In genomic region chr2:210171309-210172218, GRCh38 we compare ENCODE assay signal across 8 cellular contexts. TPM values are rescaled to one million over a fixed set of nuclear protein-coding genes. Genes with fewer than 3 reads are reported as not detected.
DNase-seq lines count a peak whose midpoint lies in the region; ATAC-seq, FAIRE-seq and TF ChIP-seq lines count a peak whose summit lies in the region.

TSS of gene KANSL1L (minus strand) at chr2:210171409. CDS start at chr2:210154582, 16,827 bp downstream.

- H2AFZ ChIP-seq in astrocyte (ENCODE audit: low read depth, low read length), result peak within 1 kb of the TSS; percentile 75

- DNase-seq in NCI-H187 treated with DMSO at 0.1 percent for 48 hours (lab: John Stamatoyannopoulos, UW) (peak; percentile 53), astrocyte (ENCODE audit: low read depth) (peak; percentile 88), hepatic stellate cell (ENCODE audit: low spot score) (peak; percentile 89), vagina (ENCODE audit: extremely low spot score in 2 of 2) (peak; percentile 97 to 99)
- DNase-seq in T-helper 2 cell treated with Interferon-gamma antibody and Interleukin-4, amounts not matched to agents 5 μg/mL and 100 μg/mL, for 36 hours (ENCODE audit: low spot score), result peak; percentile 95

- intact Hi-C loops in vagina (cut with DNase I), result loop anchor here (10.0 kb wide), 1 partner anchor 167 kb away; the partner anchor contains the start of gene RPE

- H4K20me1 ChIP-seq in astrocyte (ENCODE audit: insufficient read depth, low read length), result no peaks in the 10 kb centered on the region

- H3K4me2 ChIP-seq in astrocyte (ENCODE audit: low read length), result peak within 1 kb of the TSS; percentile 94

- FAIRE-seq in astrocyte (lab: Jason Lieb, UNC), result no peak

- H3K9ac ChIP-seq in astrocyte (ENCODE audit: low read length) (peak within 1 kb of the TSS; percentile 93), rectal smooth muscle tissue (ENCODE audit: low read length) (peak within 1 kb of the TSS; percentile 93)

- peak within 1 kb of the TSS; percentile 95 for H3K4me3 Mint-ChIP-seq in T-helper 2 cell treated with Interferon-gamma antibody and Interleukin-4, amounts not matched to agents 5 μg/mL and 100 μg/mL, for 36 hours
- peak within 1 kb of the TSS; percentile 95 for H3K4me3 Mint-ChIP-seq in astrocyte (ENCODE audit: unreplicated experiment)

- H3K79me2 ChIP-seq in astrocyte (ENCODE audit: insufficient read depth, low read length), result peaks cover 29% of the 10 kb centered on the region

- H3K4me3 ChIP-seq in astrocyte (ENCODE audit: insufficient read depth, low read depth, low read length) (peak within 1 kb of the TSS; percentile 80), rectal smooth muscle tissue (ENCODE audit: low read length) (peak within 1 kb of the TSS; percentile 95), vagina (peak within 1 kb of the TSS; percentile 92 to 98)

- H3K36me3 ChIP-seq in astrocyte (ENCODE audit: insufficient read depth, low read length), result no peaks in the 10 kb centered on the region
- no peaks in the 10 kb centered on the region for H3K36me3 ChIP-seq in rectal smooth muscle tissue (ENCODE audit: control insufficient read depth, insufficient read depth, low read length)
- H3K36me3 ChIP-seq in vagina, result no peaks in the 10 kb centered on the region

- TF ChIP-seq POLR2A in vagina (IDR thresholded peaks at IDR 0.05), result peak; percentile 71 to 95

- no peak for TF ChIP-seq CTCF in astrocyte (IDR thresholded peaks at IDR 0.05; ENCODE audit: insufficient read depth, low read depth, low read length)
- TF ChIP-seq CTCF in vagina (IDR thresholded peaks at IDR 0.05), result no peak

- peaks cover 8% of the 10 kb centered on the region for H3K4me1 ChIP-seq in astrocyte (ENCODE audit: insufficient read depth, low read length)
- H3K4me1 ChIP-seq in rectal smooth muscle tissue (ENCODE audit: control insufficient read depth, insufficient read depth, low read length), result peaks cover 18% of the 10 kb centered on the region
- peaks cover 37% of the 10 kb centered on the region for H3K4me1 ChIP-seq in vagina

- peaks cover 38% of the 10 kb centered on the region for H3K27me3 Mint-ChIP-seq in T-helper 2 cell treated with Interferon-gamma antibody and Interleukin-4, amounts not matched to agents 5 μg/mL and 100 μg/mL, for 36 hours (ENCODE audit: low read depth)
- no peaks in the 10 kb centered on the region for H3K27me3 Mint-ChIP-seq in astrocyte (ENCODE audit: low read depth, unreplicated experiment)

- H3K36me3 Mint-ChIP-seq in T-helper 2 cell treated with Interferon-gamma antibody and Interleukin-4, amounts not matched to agents 5 μg/mL and 100 μg/mL, for 36 hours (ENCODE audit: low read depth), result no peaks in the 10 kb centered on the region
- H3K36me3 Mint-ChIP-seq in astrocyte (ENCODE audit: low read depth, unreplicated experiment), result no peaks in the 10 kb centered on the region

- ATAC-seq in GM18502 (IDR thresholded peaks at IDR 0.05; ENCODE audit: poor library complexity, unreplicated experiment), result peak; percentile 72
- ATAC-seq in HG02970 (IDR thresholded peaks at IDR 0.05; ENCODE audit: low FRiP score, unreplicated experiment), result peak; percentile 75

- no peaks in the 10 kb centered on the region for H3K9me3 Mint-ChIP-seq in T-helper 2 cell treated with Interferon-gamma antibody and Interleukin-4, amounts not matched to agents 5 μg/mL and 100 μg/mL, for 36 hours
- H3K9me3 Mint-ChIP-seq in astrocyte (ENCODE audit: unreplicated experiment), result no peaks in the 10 kb centered on the region

- peaks cover 18% of the 10 kb centered on the region for H3K4me1 Mint-ChIP-seq in T-helper 2 cell treated with Interferon-gamma antibody and Interleukin-4, amounts not matched to agents 5 μg/mL and 100 μg/mL, for 36 hours (ENCODE audit: low read depth)
- peaks cover 9% of the 10 kb centered on the region for H3K4me1 Mint-ChIP-seq in astrocyte (ENCODE audit: low read depth, unreplicated experiment)

- H3K27ac ChIP-seq in astrocyte (ENCODE audit: low read depth, low read length) (peak within 1 kb of the TSS; percentile 96), rectal smooth muscle tissue (ENCODE audit: low read depth, low read length) (peak within 1 kb of the TSS; percentile 100), vagina (peak within 1 kb of the TSS; percentile 100)

- H3K9me3 ChIP-seq in astrocyte (ENCODE audit: insufficient read depth, low read depth, low read length), result no peaks in the 10 kb centered on the region
- H3K9me3 ChIP-seq in vagina, result no peaks in the 10 kb centered on the region

- H3K27me3 ChIP-seq in astrocyte (ENCODE audit: insufficient read depth, low read length), result no peaks in the 10 kb centered on the region
- H3K27me3 ChIP-seq in rectal smooth muscle tissue (ENCODE audit: control insufficient read depth, insufficient read depth, low read length), result no peaks in the 10 kb centered on the region
- no peaks in the 10 kb centered on the region for H3K27me3 ChIP-seq in vagina

- H3K27ac Mint-ChIP-seq in T-helper 2 cell treated with Interferon-gamma antibody and Interleukin-4, amounts not matched to agents 5 μg/mL and 100 μg/mL, for 36 hours, result peak within 1 kb of the TSS; percentile 94
- H3K27ac Mint-ChIP-seq in astrocyte (ENCODE audit: unreplicated experiment), result peak within 1 kb of the TSS; percentile 100

RNA-seq across cellular contexts. Expression of gene KANSL1L, which starts in this region (rescaled TPM):
- total RNA-seq in astrocyte (7.5 and 8.7 TPM in 2 replicates), vagina (29.7 TPM)

Comparison
In these comparisons a context has a peak if more than half of its experiments do, and no peak if none do; other contexts are left out.
1. Peak in every context shown above with its lines: DNase-seq, ATAC-seq, H3K4me3 ChIP-seq and H3K27ac ChIP-seq.